ENCODE assay signal across 9 cellular contexts in the genomic region with DNA sequence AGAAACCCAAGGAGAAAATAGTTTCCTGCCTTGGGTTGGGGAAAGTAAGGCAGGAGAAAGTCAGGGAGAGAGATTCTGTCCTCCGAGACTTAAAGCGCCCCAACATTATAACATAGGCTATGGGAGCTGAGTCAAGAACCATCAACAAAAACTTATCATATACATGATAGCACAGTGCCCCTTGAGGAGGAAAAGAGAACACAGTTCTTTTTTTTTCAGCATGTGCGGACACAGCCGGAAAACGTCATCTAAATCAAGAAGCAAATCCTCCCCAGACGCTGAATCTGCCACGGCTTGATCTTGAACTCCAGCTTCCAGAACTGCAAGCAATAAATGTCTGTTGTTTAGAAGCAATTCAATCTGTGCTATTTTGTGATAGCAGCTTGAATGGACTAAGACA.
DNase-seq lines count a peak whose midpoint lies in the region; ATAC-seq and TF ChIP-seq lines count a peak whose summit lies in the region.
"Had no signal": no experiment of that assay in that cellular context is flagged by ENCODE, and none has a peak within 500 bp of the region (broad histone marks: within the 10 kb centered on the region; RNA-seq: fewer than 3 reads in every experiment).

No MANE protein-coding gene starts in this region.

- no peaks in the 10 kb centered on the region for H3K4me1 ChIP-seq in OCI-LY7 (ENCODE audit: insufficient read depth, low read length, poor library complexity, severe bottlenecking)

- H3K4me3 ChIP-seq in OCI-LY7 (ENCODE audit: low read depth, low read length, poor library complexity, severe bottlenecking): no peak overlapping the region

- no peaks in the 10 kb centered on the region for H3K9me3 ChIP-seq in OCI-LY7 (ENCODE audit: low read length)

- no peaks in the 10 kb centered on the region for H4K20me1 ChIP-seq in OCI-LY7 (ENCODE audit: insufficient read depth, low read length)

- no peak for TF ChIP-seq CTCF in Calu3 (IDR thresholded peaks at IDR 0.05; ENCODE audit: unreplicated experiment)
- TF ChIP-seq CTCF in OCI-LY7 (conservative IDR thresholded peaks at IDR 0.05; ENCODE audit: low read length): peak; percentile 49; the same call in 1 of the 2 replicates

- no peak for ATAC-seq in stimulated activated memory B cell treated with anti-CD40 and anti-IgM and Interleukin-4, amounts not matched to agents 10 μg/mL and 1 μg/mL and 100 μg/mL, for 72 hours
- ATAC-seq in GM18520 (IDR thresholded peaks at IDR 0.05; ENCODE audit: unreplicated experiment): no peak

- CTCF ChIA-PET in Calu3 (lab: Charles Lee) (interaction anchor here (0.7 to 1.3 kb wide), 3 partner anchors 230 to 323 kb away, joined by 3 to 6 read pairs (median 6); no protein-coding TSS in a partner anchor), OCI-LY7 (lab: Charles Lee; ENCODE audit: unreplicated experiment) (no interaction called here)

- DNase-seq in Calu3 (peak; percentile 15), H4 (ENCODE audit: low spot score) (peak; percentile 35), OCI-LY7 (ENCODE audit: low spot score) (no peak), iPS-NIHi11 (ENCODE audit: low spot score) (peak; percentile 10), NCI-H1694 (lab: John Stamatoyannopoulos, UW) (no peak), kidney glomerular epithelial cell (lab: John Stamatoyannopoulos, UW) (no peak)
- DNase-seq: activated CD4-positive, alpha-beta T cell treated with anti-CD3 and anti-CD28 coated beads, Interleukin-2, amount 50 U/mL, for 1 hour had no signal

- H3K27ac Mint-ChIP-seq in Calu3 (ENCODE audit: unreplicated experiment): no peak overlapping the region
- H3K27ac Mint-ChIP-seq in stimulated activated memory B cell treated with anti-CD40 and anti-IgM and Interleukin-4, amounts not matched to agents 10 μg/mL and 1 μg/mL and 100 μg/mL, for 72 hours: no peak overlapping the region

- intact Hi-C loops in Calu3 (cut with micrococcal nuclease; ENCODE audit: unreplicated experiment) (loop anchor here (5.0 to 10.0 kb wide), 2 partner anchors 301 to 852 kb away; no protein-coding TSS in a partner anchor), OCI-LY7 (cut with micrococcal nuclease; ENCODE audit: unreplicated experiment) (no loop called here)

- H3K79me2 ChIP-seq in OCI-LY7 (ENCODE audit: insufficient read depth, low read depth, low read length): no peaks in the 10 kb centered on the region

- H2AFZ ChIP-seq in OCI-LY7 (ENCODE audit: low read length): no peak overlapping the region

- no peaks in the 10 kb centered on the region for H3K36me3 Mint-ChIP-seq in Calu3 (ENCODE audit: insufficient read depth, unreplicated experiment)
- H3K36me3 Mint-ChIP-seq in stimulated activated memory B cell treated with anti-CD40 and anti-IgM and Interleukin-4, amounts not matched to agents 10 μg/mL and 1 μg/mL and 100 μg/mL, for 72 hours: no peaks in the 10 kb centered on the region

- H3K27me3 Mint-ChIP-seq in Calu3 (ENCODE audit: unreplicated experiment): no peaks in the 10 kb centered on the region
- no peaks in the 10 kb centered on the region for H3K27me3 Mint-ChIP-seq in stimulated activated memory B cell treated with anti-CD40 and anti-IgM and Interleukin-4, amounts not matched to agents 10 μg/mL and 1 μg/mL and 100 μg/mL, for 72 hours

- H3K9me3 Mint-ChIP-seq in Calu3 (ENCODE audit: low read depth, unreplicated experiment): no peaks in the 10 kb centered on the region
- H3K9me3 Mint-ChIP-seq in stimulated activated memory B cell treated with anti-CD40 and anti-IgM and Interleukin-4, amounts not matched to agents 10 μg/mL and 1 μg/mL and 100 μg/mL, for 72 hours: no peaks in the 10 kb centered on the region

- H3K4me1 Mint-ChIP-seq in Calu3 (ENCODE audit: low read depth, unreplicated experiment): peaks cover 6% of the 10 kb centered on the region
- H3K4me1 Mint-ChIP-seq in stimulated activated memory B cell treated with anti-CD40 and anti-IgM and Interleukin-4, amounts not matched to agents 10 μg/mL and 1 μg/mL and 100 μg/mL, for 72 hours: no peaks in the 10 kb centered on the region

- no peaks in the 10 kb centered on the region for H3K36me3 ChIP-seq in OCI-LY7 (ENCODE audit: insufficient read depth, low read length)

- no peak overlapping the region for H3K4me2 ChIP-seq in OCI-LY7 (ENCODE audit: low read length)

- POLR2A ChIA-PET in OCI-LY7 (lab: Charles Lee): interaction anchor here (0.7 kb wide), 1 partner anchor 624 kb away, joined by 3 read pairs; no protein-coding TSS in a partner anchor

- no peaks in the 10 kb centered on the region for H3K9me2 ChIP-seq in OCI-LY7 (ENCODE audit: insufficient read depth, low read length)

- BruUV-seq in Calu3 (replicated peaks; lab: Mats Ljungman, UMichigan): no TSS peak
- BruUV-seq in OCI-LY7 (replicated peaks; lab: Mats Ljungman, UMichigan): no TSS peak

- H3K27ac ChIP-seq in OCI-LY7 (ENCODE audit: low read depth, low read length, poor library complexity, severe bottlenecking): no peak overlapping the region

- no peak overlapping the region for H3K4me3 Mint-ChIP-seq in Calu3 (ENCODE audit: low read depth, unreplicated experiment)
- no peak overlapping the region for H3K4me3 Mint-ChIP-seq in stimulated activated memory B cell treated with anti-CD40 and anti-IgM and Interleukin-4, amounts not matched to agents 10 μg/mL and 1 μg/mL and 100 μg/mL, for 72 hours

Comparison
In these comparisons a context has a peak if more than half of its experiments do, and no peak if none do; other contexts are left out.
1. DNase-seq: peak in Calu3 (single experiment), H4 (single experiment) and iPS-NIHi11 (single experiment); none in OCI-LY7 (single experiment), NCI-H1694 (single experiment) and kidney glomerular epithelial cell (single experiment).